Comparison of ENCODE assay signal across 28 cellular contexts in the genomic region with DNA sequence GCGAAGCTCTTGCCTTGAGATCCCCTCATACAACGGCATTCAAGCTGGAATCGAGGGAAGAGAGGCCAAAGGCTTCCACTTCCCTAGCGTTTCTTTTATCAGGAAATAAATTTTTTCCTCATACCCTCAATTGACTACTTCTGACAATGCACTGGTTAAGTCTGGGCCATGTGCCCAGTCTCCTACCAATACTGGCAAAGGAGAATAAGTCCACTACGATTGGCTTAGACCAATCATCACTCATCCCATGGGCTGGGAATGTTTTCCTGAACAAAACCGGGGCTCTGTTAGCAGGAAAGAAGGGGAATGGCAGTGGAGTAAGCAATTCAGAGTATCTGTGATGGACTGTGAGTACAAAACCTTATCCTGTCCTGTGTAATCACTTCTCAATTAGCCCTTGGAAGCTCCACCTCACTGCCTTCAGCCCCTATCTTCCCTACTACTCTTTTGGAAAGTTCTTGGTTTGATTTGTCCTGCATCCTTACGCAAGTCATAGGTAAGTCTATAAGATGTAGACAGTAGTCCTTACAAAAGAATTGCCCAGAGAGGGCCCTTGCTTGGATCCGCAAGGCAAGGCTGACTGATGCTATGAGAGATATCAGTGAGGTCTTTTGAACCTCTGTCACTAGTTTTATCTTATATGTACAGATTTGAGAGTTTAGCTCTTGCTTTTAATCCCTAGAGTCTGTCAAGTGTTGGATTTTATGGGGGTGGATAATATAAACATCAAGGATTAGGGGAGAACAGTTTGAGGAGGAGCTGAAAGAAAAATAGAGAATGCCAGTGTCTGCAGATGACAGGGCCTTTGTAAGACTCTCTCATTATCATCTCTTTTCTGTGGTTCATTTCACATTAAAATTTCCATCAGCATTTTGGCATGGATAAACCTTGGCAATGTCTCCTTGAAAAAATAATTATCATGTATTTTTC. TPM values are rescaled to one million over a fixed set of nuclear protein-coding genes. Genes with fewer than 3 reads are reported as not detected.
DNase-seq lines count a peak whose midpoint lies in the region; ATAC-seq and TF ChIP-seq lines count a peak whose summit lies in the region.
"Had no signal": no experiment of that assay in that cellular context is flagged by ENCODE, and none has a peak within 500 bp of the region (broad histone marks: within the 10 kb centered on the region; RNA-seq: fewer than 3 reads in every experiment).

No MANE protein-coding gene starts in this region.

- H2AFZ ChIP-seq in ACC112 (ENCODE audit: low read length, unreplicated experiment) (peak overlapping the region; percentile 83), GM23338 (0 out of 2 replicates have a peak overlapping the region, but pooled peaks have one; percentile 6)

- H3K27ac ChIP-seq in ACC112 (ENCODE audit: low read depth, low read length) (no peak overlapping the region), GM23338 (ENCODE audit: low read depth) (no peak overlapping the region), cingulate gyrus (ENCODE audit: low read depth, low read length) (peak overlapping the region; percentile 55)
- H3K27ac ChIP-seq: BLaER1, gastroesophageal sphincter, ovary had no signal

- no peak overlapping the region for H3K4me3 Mint-ChIP-seq in GM23338
- H3K4me3 Mint-ChIP-seq: activated CD4-positive, alpha-beta memory T cell treated with anti-CD3 and anti-CD28 coated beads, Interleukin-2, amount 10 ng/mL, durations not matched to agents 7 days and 5 days; activated T-cell treated with anti-CD3 and anti-CD28 coated beads, Interleukin-2, amount 50 U/mL, for 4 hours; IgD-negative memory B cell; memory B cell; T-helper 2 cell treated with Interferon-gamma antibody and Interleukin-4, amounts not matched to agents 5 μg/mL and 100 μg/mL, for 36 hours had no signal

- H3K27me3 Mint-ChIP-seq in GM23338 (ENCODE audit: insufficient read depth, low read depth, poor library complexity): no peaks in the 10 kb centered on the region
- H3K27me3 Mint-ChIP-seq: activated CD4-positive, alpha-beta memory T cell treated with anti-CD3 and anti-CD28 coated beads, Interleukin-2, amount 10 ng/mL, durations not matched to agents 7 days and 5 days; memory B cell had no signal

- H4K20me1 ChIP-seq in GM23338 (replicated peaks; ENCODE audit: insufficient read depth): no peaks in the 10 kb centered on the region
- H4K20me1 ChIP-seq: BLaER1 had no signal

- H3K27me3 ChIP-seq in ACC112 (ENCODE audit: insufficient read depth, low read length) (no peaks in the 10 kb centered on the region), GM23338 (ENCODE audit: insufficient read depth) (no peaks in the 10 kb centered on the region)
- H3K27me3 ChIP-seq: BLaER1, gastroesophageal sphincter, ovary had no signal

- H3K9me2 ChIP-seq in GM23338 (ENCODE audit: insufficient read depth): no peaks in the 10 kb centered on the region

- no peak overlapping the region for H3K27ac Mint-ChIP-seq in GM23338
- H3K27ac Mint-ChIP-seq: activated CD4-positive, alpha-beta memory T cell treated with anti-CD3 and anti-CD28 coated beads, Interleukin-2, amount 10 ng/mL, durations not matched to agents 7 days and 5 days; IgD-negative memory B cell; memory B cell had no signal

- H3K79me2 ChIP-seq in ACC112 (ENCODE audit: control insufficient read depth, insufficient read depth, low read length, unreplicated experiment) (no peaks in the 10 kb centered on the region), GM23338 (replicated peaks; ENCODE audit: insufficient read depth) (no peaks in the 10 kb centered on the region)

- H3K4me3 ChIP-seq in ACC112 (ENCODE audit: low read depth, low read length): no peak overlapping the region
- H3K4me3 ChIP-seq in GM23338: no peak overlapping the region
- H3K4me3 ChIP-seq: BLaER1, gastroesophageal sphincter, ovary had no signal

- ATAC-seq in GM23338 (no peak), HG03342 (IDR thresholded peaks at IDR 0.05; ENCODE audit: unreplicated experiment) (no peak)
- ATAC-seq: activated T-cell treated with anti-CD3 and anti-CD28 coated beads, Interleukin-2, amount 50 U/mL, for 4 hours; gastroesophageal sphincter; sciatic nerve; SK-N-SH treated with all-trans-retinoic acid at 6 μM for 48 hours had no signal

- no peaks in the 10 kb centered on the region for H3F3A ChIP-seq in GM23338 (replicated peaks; ENCODE audit: low read depth)

- no peak overlapping the region for H3K4me2 ChIP-seq in GM23338
- H3K4me2 ChIP-seq: BLaER1 had no signal

- no peaks in the 10 kb centered on the region for H3K4me1 Mint-ChIP-seq in GM23338

- peaks cover 3% of the 10 kb centered on the region; the same call in 1 of the 3 replicates for H3K9me3 Mint-ChIP-seq in GM23338

- H3K36me3 ChIP-seq in ACC112 (ENCODE audit: insufficient read depth, low read length) (no peaks in the 10 kb centered on the region), GM23338 (ENCODE audit: insufficient read depth) (no peaks in the 10 kb centered on the region)
- H3K36me3 ChIP-seq: BLaER1, gastroesophageal sphincter, ovary had no signal

- H3K4me1 ChIP-seq in ACC112 (ENCODE audit: control insufficient read depth, insufficient read depth, low read length, unreplicated experiment): peaks cover 14% of the 10 kb centered on the region
- H3K4me1 ChIP-seq in GM23338 (ENCODE audit: insufficient read depth): no peaks in the 10 kb centered on the region
- H3K4me1 ChIP-seq: gastroesophageal sphincter had no signal

- H3K36me3 Mint-ChIP-seq in GM23338 (ENCODE audit: low read depth): no peaks in the 10 kb centered on the region
- H3K36me3 Mint-ChIP-seq: IgD-negative memory B cell, memory B cell had no signal

- DNase-seq in GM23338 (ENCODE audit: low spot score) (no peak), medulla oblongata (ENCODE audit: extremely low spot score) (peak; percentile 27), NCI-H2029 treated with DMSO at 0.1 percent for 48 hours (lab: John Stamatoyannopoulos, UW) (no peak), activated T-cell treated with anti-CD3 and anti-CD28 coated beads for 4 hours (no peak), NCI-H187 treated with DMSO at 0.1 percent for 48 hours (lab: John Stamatoyannopoulos, UW) (no peak)
- DNase-seq: ACHN; activated CD4-positive, alpha-beta memory T cell treated with anti-CD3 and anti-CD28 coated beads, Interleukin-2, amount 10 ng/mL, durations not matched to agents 7 days and 5 days; activated CD4-positive, CD25-positive, alpha-beta regulatory T cell; activated naive CD4-positive, alpha-beta T cell treated with Interleukin-2 at 50 U/mL for 16 hours; activated T-cell treated with anti-CD3 and anti-CD28 coated beads, Interleukin-2, amount 50 U/mL, for 4 hours; central memory CD4-positive, alpha-beta T cell; effector CD4-positive, alpha-beta T cell; islet precursor cell; NCI-H1436; NCI-H524 treated with DMSO at 0.1 percent for 48 hours; ovary; RPMI8226; stimulated activated CD4-positive, alpha-beta T cell treated with anti-CD3 and anti-CD28 coated beads, Interleukin-15, amount 100 ng/mL, for 24 hours had no signal

- TF ChIP-seq CTCF in GM23338 (conservative IDR thresholded peaks at IDR 0.05; ENCODE audit: low read depth in 2 of 2): no peak

TF ChIP-seq in GM23338, 12 proteins besides CTCF, POLR2A, EP300 and RAD21 (continues in another document):
- TF ChIP-seq JUNB (IDR thresholded peaks at IDR 0.05; ENCODE audit: unreplicated experiment): no peak
- TF ChIP-seq ZNF331 (CRISPR knock-in tag; IDR thresholded peaks at IDR 0.05; ENCODE audit: low read depth): no peak
- TF ChIP-seq, protein P1, sequence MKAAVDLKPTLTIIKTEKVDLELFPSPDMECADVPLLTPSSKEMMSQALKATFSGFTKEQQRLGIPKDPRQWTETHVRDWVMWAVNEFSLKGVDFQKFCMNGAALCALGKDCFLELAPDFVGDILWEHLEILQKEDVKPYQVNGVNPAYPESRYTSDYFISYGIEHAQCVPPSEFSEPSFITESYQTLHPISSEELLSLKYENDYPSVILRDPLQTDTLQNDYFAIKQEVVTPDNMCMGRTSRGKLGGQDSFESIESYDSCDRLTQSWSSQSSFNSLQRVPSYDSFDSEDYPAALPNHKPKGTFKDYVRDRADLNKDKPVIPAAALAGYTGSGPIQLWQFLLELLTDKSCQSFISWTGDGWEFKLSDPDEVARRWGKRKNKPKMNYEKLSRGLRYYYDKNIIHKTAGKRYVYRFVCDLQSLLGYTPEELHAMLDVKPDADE (IDR thresholded peaks at IDR 0.05): no peak
- no peak for TF ChIP-seq POLR2AphosphoS5 (IDR thresholded peaks at IDR 0.05; ENCODE audit: low read depth)
- TF ChIP-seq EZH2 (IDR thresholded peaks at IDR 0.05; ENCODE audit: low read depth, unreplicated experiment): no peak

RNA-seq across cellular contexts. Expression of a gene that starts 36.4 kb away (rescaled TPM):
- total RNA-seq in GM23338 (2014; rRNA removed; shearing (Covaris generic)): 24.5 and 34.2 TPM in 2 replicates
- 7.0 and 7.6 TPM in 2 replicates for polyA plus RNA-seq in GM23338 (2016; fragmentation: Nextera tagmentation; extraction: Ambion mirVana)

RNA-seq across cellular contexts. Expression of a gene that starts 52.7 kb away (rescaled TPM):
- total RNA-seq in GM23338 (2014; rRNA removed; shearing (Covaris generic)): 0.07 and 0.70 TPM in 2 replicates
- 0.30 and 0.76 TPM in 2 replicates for polyA plus RNA-seq in GM23338 (2016; fragmentation: Nextera tagmentation; extraction: Ambion mirVana)
